ENCODE assay signal across 14 cellular contexts in the genomic region with DNA sequence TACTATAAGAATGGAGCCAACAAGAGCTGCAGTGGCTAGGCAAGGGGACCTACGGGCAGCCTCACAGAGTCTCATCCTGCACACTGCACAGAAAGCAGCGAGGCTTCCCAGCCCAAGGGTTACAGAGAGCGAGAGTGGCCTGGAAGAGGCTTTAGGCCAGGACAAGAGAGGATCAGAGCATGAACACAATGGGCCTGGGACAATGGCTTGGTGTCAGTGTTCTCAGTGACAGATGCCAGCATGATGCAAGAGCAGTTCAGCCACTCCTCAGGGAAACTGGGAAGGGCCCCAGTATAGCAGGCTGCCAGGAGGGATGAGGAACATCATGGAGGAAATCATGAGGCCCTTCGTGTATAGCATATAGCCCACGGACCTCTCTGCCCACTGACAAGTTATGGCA.
"Had no signal": no experiment of that assay in that cellular context is flagged by ENCODE, and none has a peak within 500 bp of the region (broad histone marks: within the 10 kb centered on the region; RNA-seq: fewer than 3 reads in every experiment).

No MANE protein-coding gene starts in this region.

- H3K4me2 ChIP-seq: smooth muscle cell had no signal

- ATAC-seq: activated CD8-positive, alpha-beta memory T cell treated with anti-CD3 and anti-CD28 coated beads, Interleukin-2, amount 10 ng/mL, durations not matched to agents 7 days and 5 days; effector memory CD8-positive, alpha-beta T cell; lower lobe of right lung; psoas muscle; sciatic nerve had no signal

- H3K27ac ChIP-seq: cardiac muscle cell, lower lobe of right lung, psoas muscle, tibial artery had no signal

- H3K36me3 ChIP-seq: cardiac muscle cell, lower lobe of right lung, tibial artery had no signal

- DNase-seq: activated CD4-positive, alpha-beta T cell treated with anti-CD3 and anti-CD28 coated beads, Interleukin-2, amount 50 U/mL, for 4 hours; activated CD4-positive, CD25-positive, alpha-beta regulatory T cell treated with anti-CD3 and anti-CD28 coated beads, Interleukin-2, amount 50 U/mL, for 72 hours; activated CD8-positive, alpha-beta memory T cell treated with anti-CD3 and anti-CD28 coated beads, Interleukin-2, amount 10 ng/mL, durations not matched to agents 7 days and 5 days; activated naive CD4-positive, alpha-beta T cell treated with Interleukin-2 at 50 U/mL for 16 hours; activated naive CD8-positive, alpha-beta T cell treated with anti-CD3 and anti-CD28 coated beads, Interleukin-2, amount 10 ng/mL, durations not matched to agents 7 days and 5 days; effector memory CD8-positive, alpha-beta T cell; islet precursor cell; lower lobe of right lung; psoas muscle; stimulated activated CD4-positive, alpha-beta T cell treated with anti-CD3 and anti-CD28 coated beads, Interleukin-4, amount 100 ng/mL, for 1 hour; tibial artery had no signal

- H3K4me3 ChIP-seq: cardiac muscle cell, lower lobe of right lung, psoas muscle, smooth muscle cell, tibial artery had no signal

- H3K4me1 ChIP-seq: lower lobe of right lung, psoas muscle, tibial artery had no signal

- H3K27me3 ChIP-seq: cardiac muscle cell, tibial artery had no signal
